ENCODE assay signal across 20 cellular contexts in the genomic region with DNA sequence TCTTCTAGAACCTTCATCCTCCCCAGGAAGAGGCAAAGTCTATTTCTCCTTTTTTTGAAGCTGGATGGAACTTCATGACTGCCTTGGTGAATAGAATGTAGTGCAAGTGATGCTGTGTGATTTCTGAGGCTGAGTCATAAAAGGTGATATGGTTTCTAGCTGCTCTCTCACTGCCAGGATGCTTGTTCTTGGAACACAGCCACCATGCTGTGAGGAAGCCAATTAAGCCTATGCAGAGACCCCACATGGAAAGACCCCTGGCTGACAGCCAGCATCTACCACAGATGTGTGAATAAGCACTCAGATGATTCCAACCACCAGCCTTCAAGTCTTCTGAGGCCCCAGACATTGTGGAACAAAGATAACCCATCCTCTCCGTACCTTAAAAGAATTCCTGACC. TPM values are rescaled to one million over a fixed set of nuclear protein-coding genes. Genes with fewer than 3 reads are reported as not detected.
A peak's percentile ranks its signal among the peaks of the same experiment; 100 is the strongest.
DNase-seq lines count a peak whose midpoint lies in the region; ATAC-seq and TF ChIP-seq lines count a peak whose summit lies in the region.
"Had no signal": no experiment of that assay in that cellular context is flagged by ENCODE, and none has a peak within 500 bp of the region (broad histone marks: within the 10 kb centered on the region; RNA-seq: fewer than 3 reads in every experiment).

No MANE protein-coding gene starts in this region.

- no peaks in the 10 kb centered on the region for H3K27me3 Mint-ChIP-seq in stimulated activated memory B cell treated with anti-CD40 and anti-IgM and Interleukin-4, amounts not matched to agents 10 μg/mL and 1 μg/mL and 100 μg/mL, for 72 hours
- H3K27me3 Mint-ChIP-seq in progenitor cell of endocrine pancreas = peaks cover 49% of the 10 kb centered on the region
- H3K27me3 Mint-ChIP-seq: activated CD4-positive, alpha-beta T cell treated with anti-CD3 and anti-CD28 coated beads, Interleukin-2, amount 10 ng/mL, durations not matched to agents 7 days and 5 days; CD4-positive, CD25-positive, alpha-beta regulatory T cell; natural killer cell treated with Interleukin-12 subunit alpha and Interleukin-12 subunit beta and Interleukin-15 and Interleukin-18, amount 100 ng/mL, for 72 hours had no signal

- H3K36me3 Mint-ChIP-seq in stimulated activated memory B cell treated with anti-CD40 and anti-IgM and Interleukin-4, amounts not matched to agents 10 μg/mL and 1 μg/mL and 100 μg/mL, for 72 hours = peaks cover 19% of the 10 kb centered on the region
- H3K36me3 Mint-ChIP-seq in progenitor cell of endocrine pancreas (ENCODE audit: insufficient read depth) = peaks cover 9% of the 10 kb centered on the region
- H3K36me3 Mint-ChIP-seq: natural killer cell treated with Interleukin-12 subunit alpha and Interleukin-12 subunit beta and Interleukin-15 and Interleukin-18, amount 100 ng/mL, for 72 hours had no signal

- H3K4me1 Mint-ChIP-seq in stimulated activated memory B cell treated with anti-CD40 and anti-IgM and Interleukin-4, amounts not matched to agents 10 μg/mL and 1 μg/mL and 100 μg/mL, for 72 hours = no peaks in the 10 kb centered on the region
- H3K4me1 Mint-ChIP-seq in progenitor cell of endocrine pancreas (ENCODE audit: low read depth) = peaks cover 11% of the 10 kb centered on the region
- H3K4me1 Mint-ChIP-seq: activated CD4-positive, alpha-beta T cell treated with anti-CD3 and anti-CD28 coated beads, Interleukin-2, amount 10 ng/mL, durations not matched to agents 7 days and 5 days; CD4-positive, CD25-positive, alpha-beta regulatory T cell had no signal

- no peak overlapping the region for H3K9ac ChIP-seq in DND-41 (ENCODE audit: low read depth, low read length)

- H3K27me3 ChIP-seq in DND-41 (ENCODE audit: insufficient read depth, low read length, poor library complexity) = no peaks in the 10 kb centered on the region
- H3K27me3 ChIP-seq in upper lobe of left lung = no peaks in the 10 kb centered on the region
- H3K27me3 ChIP-seq: heart left ventricle, right lobe of liver had no signal

- H3K79me2 ChIP-seq in DND-41 (ENCODE audit: insufficient read depth, low read length) = no peaks in the 10 kb centered on the region

- DNase-seq in DND-41 = peak; percentile 27
- DNase-seq in NCI-H1092 treated with DMSO at 0.1 percent for 48 hours (lab: John Stamatoyannopoulos, UW) = peak; percentile 82
- DNase-seq in NCI-H82 treated with DMSO at 0.1 percent for 48 hours (lab: John Stamatoyannopoulos, UW; ENCODE audit: unreplicated experiment) = peak; percentile 27
- DNase-seq in iris pigment epithelial cell (ENCODE audit: low read depth) = peak; percentile 36
- no peak for DNase-seq in upper lobe of left lung
- no peak for DNase-seq in sciatic nerve (ENCODE audit: low spot score)
- DNase-seq in progenitor cell of endocrine pancreas (ENCODE audit: low spot score, unreplicated experiment) = no peak
- DNase-seq: activated CD4-positive, alpha-beta T cell treated with anti-CD3 and anti-CD28 coated beads, Interleukin-2, amount 10 ng/mL, durations not matched to agents 7 days and 5 days; activated effector memory CD4-positive, alpha-beta T cell treated with Interleukin-2 at 50 U/mL for 16 hours; caudate nucleus; CD4-positive, CD25-positive, alpha-beta regulatory T cell; heart left ventricle; HFFc6; left ventricle myocardium superior; NCI-H1048; right lobe of liver; T-helper 2 cell had no signal

- intact Hi-C loops in sciatic nerve (cut with DNase I) = no loop called here

- H3K9me3 Mint-ChIP-seq in stimulated activated memory B cell treated with anti-CD40 and anti-IgM and Interleukin-4, amounts not matched to agents 10 μg/mL and 1 μg/mL and 100 μg/mL, for 72 hours = no peaks in the 10 kb centered on the region
- peaks cover 4% of the 10 kb centered on the region for H3K9me3 Mint-ChIP-seq in progenitor cell of endocrine pancreas (ENCODE audit: low read depth)
- H3K9me3 Mint-ChIP-seq: activated CD4-positive, alpha-beta T cell treated with anti-CD3 and anti-CD28 coated beads, Interleukin-2, amount 10 ng/mL, durations not matched to agents 7 days and 5 days; HFFc6; natural killer cell treated with Interleukin-12 subunit alpha and Interleukin-12 subunit beta and Interleukin-15 and Interleukin-18, amount 100 ng/mL, for 72 hours had no signal

- no peak overlapping the region for H3K27ac ChIP-seq in DND-41 (ENCODE audit: low read length)
- H3K27ac ChIP-seq in upper lobe of left lung = no peak overlapping the region
- H3K27ac ChIP-seq: heart left ventricle, right lobe of liver had no signal

- no peak for TF ChIP-seq POLR2A in upper lobe of left lung (IDR thresholded peaks at IDR 0.05)

- H3K27ac Mint-ChIP-seq in stimulated activated memory B cell treated with anti-CD40 and anti-IgM and Interleukin-4, amounts not matched to agents 10 μg/mL and 1 μg/mL and 100 μg/mL, for 72 hours = no peak overlapping the region
- no peak overlapping the region for H3K27ac Mint-ChIP-seq in progenitor cell of endocrine pancreas
- H3K27ac Mint-ChIP-seq: activated CD4-positive, alpha-beta T cell treated with anti-CD3 and anti-CD28 coated beads, Interleukin-2, amount 10 ng/mL, durations not matched to agents 7 days and 5 days; CD4-positive, CD25-positive, alpha-beta regulatory T cell; HFFc6; natural killer cell treated with Interleukin-12 subunit alpha and Interleukin-12 subunit beta and Interleukin-15 and Interleukin-18, amount 100 ng/mL, for 72 hours had no signal

- TF ChIP-seq CTCF in DND-41 (IDR thresholded peaks at IDR 0.05; ENCODE audit: borderline replicate concordance, extremely low read depth, low read length, poor library complexity, severe bottlenecking) = no peak
- TF ChIP-seq CTCF in upper lobe of left lung (IDR thresholded peaks at IDR 0.05) = no peak
- TF ChIP-seq CTCF in progenitor cell of endocrine pancreas (IDR thresholded peaks at IDR 0.05; ENCODE audit: unreplicated experiment) = no peak

- H3K4me2 ChIP-seq in DND-41 (ENCODE audit: insufficient read depth, low read length) = no peak overlapping the region

- H3K36me3 ChIP-seq in DND-41 (ENCODE audit: insufficient read depth, low read length) = no peaks in the 10 kb centered on the region
- H3K36me3 ChIP-seq in upper lobe of left lung = no peaks in the 10 kb centered on the region
- H3K36me3 ChIP-seq: heart left ventricle, right lobe of liver had no signal

- H3K9me3 ChIP-seq in DND-41 (ENCODE audit: insufficient read depth, low read length, severe bottlenecking) = no peaks in the 10 kb centered on the region
- no peaks in the 10 kb centered on the region for H3K9me3 ChIP-seq in upper lobe of left lung
- H3K9me3 ChIP-seq: heart left ventricle, right lobe of liver had no signal

- no peaks in the 10 kb centered on the region for H3K4me1 ChIP-seq in DND-41 (ENCODE audit: insufficient read depth, low read length)
- H3K4me1 ChIP-seq in upper lobe of left lung = peaks cover 0 to under 1% (median 0%) of the 10 kb centered on the region in 4 donors
- H3K4me1 ChIP-seq: heart left ventricle, right lobe of liver had no signal

- 84 to 92% methylated on average over 1 of the region's 1 CpG for WGBS in upper lobe of left lung, 2 donors

- H4K20me1 ChIP-seq in DND-41 (ENCODE audit: insufficient read depth, low read length) = no peaks in the 10 kb centered on the region

- H3K4me3 Mint-ChIP-seq in stimulated activated memory B cell treated with anti-CD40 and anti-IgM and Interleukin-4, amounts not matched to agents 10 μg/mL and 1 μg/mL and 100 μg/mL, for 72 hours = no peak overlapping the region
- H3K4me3 Mint-ChIP-seq in progenitor cell of endocrine pancreas (ENCODE audit: low read depth) = no peak overlapping the region
- H3K4me3 Mint-ChIP-seq: activated CD4-positive, alpha-beta T cell treated with anti-CD3 and anti-CD28 coated beads, Interleukin-2, amount 10 ng/mL, durations not matched to agents 7 days and 5 days; CD4-positive, CD25-positive, alpha-beta regulatory T cell; HFFc6; natural killer cell treated with Interleukin-12 subunit alpha and Interleukin-12 subunit beta and Interleukin-15 and Interleukin-18, amount 100 ng/mL, for 72 hours had no signal

- no peak for TF ChIP-seq EP300 in upper lobe of left lung (IDR thresholded peaks at IDR 0.05)

- no peak overlapping the region for H3K4me3 ChIP-seq in DND-41 (ENCODE audit: low read depth in 1 of 2, low read length in 2 of 2)
- no peak overlapping the region for H3K4me3 ChIP-seq in upper lobe of left lung
- H3K4me3 ChIP-seq: heart left ventricle, right lobe of liver had no signal

- no peak overlapping the region for H2AFZ ChIP-seq in DND-41 (ENCODE audit: low read depth, low read length)

- no peak; the same call in 2 of the 3 replicates for ATAC-seq in DND-41 (ENCODE audit: insufficient read depth, low read depth)
- ATAC-seq in stimulated activated memory B cell treated with anti-CD40 and anti-IgM and Interleukin-4, amounts not matched to agents 10 μg/mL and 1 μg/mL and 100 μg/mL, for 72 hours = no peak
- no peak for ATAC-seq in upper lobe of left lung (ENCODE audit: low FRiP score in 2 of 2)
- no peak for ATAC-seq in sciatic nerve
- ATAC-seq: heart left ventricle; left ventricle myocardium superior; natural killer cell treated with Interleukin-12 subunit alpha and Interleukin-12 subunit beta and Interleukin-15 and Interleukin-18, amount 100 ng/mL, for 72 hours; right lobe of liver had no signal

RNA-seq across cellular contexts. Expression of a gene that starts 57.0 kb away (rescaled TPM):
- total RNA-seq in upper lobe of left lung = 1 to 10 TPM in 1 of 6 donors, under 1 TPM in 3, not detected in 2; 0.34 to 1.8 (median 0.47) TPM
- 0.31 TPM for total RNA-seq in sciatic nerve
- total RNA-seq in progenitor cell of endocrine pancreas = 0.36 and 0.38 TPM in 2 replicates
- total RNA-seq: heart left ventricle, left ventricle myocardium superior, right lobe of liver, subcutaneous adipose tissue had no signal

Comparison
In these comparisons a context has a peak if more than half of its experiments do, and no peak if none do; other contexts are left out.
1. DNase-seq: peak in DND-41 (single experiment), NCI-H1092 treated with DMSO at 0.1 percent for 48 hours (single experiment), NCI-H82 treated with DMSO at 0.1 percent for 48 hours (single experiment) and iris pigment epithelial cell (single experiment); none in upper lobe of left lung (0 of 2), sciatic nerve (single experiment) and progenitor cell of endocrine pancreas (single experiment).